Comparison of ENCODE assay signal across 12 cellular contexts in genomic region chr7:70092314-70093303, GRCh38.
A peak's percentile ranks its signal among the peaks of the same experiment; 100 is the strongest.
DNase-seq lines count a peak whose midpoint lies in the region; ATAC-seq and TF ChIP-seq lines count a peak whose summit lies in the region.
"Had no signal": no experiment of that assay in that cellular context is flagged by ENCODE, and none has a peak within 500 bp of the region (broad histone marks: within the 10 kb centered on the region; RNA-seq: fewer than 3 reads in every experiment).

No MANE protein-coding gene starts in this region.

- H3K27me3 ChIP-seq in sigmoid colon, result no peaks in the 10 kb centered on the region

- 64 to 70% methylated on average over 14 of the region's 14 CpGs for WGBS in sigmoid colon, 2 donors

- no peaks in the 10 kb centered on the region for H3K9me3 Mint-ChIP-seq in nephron

- H3K4me1 ChIP-seq in sigmoid colon, result peaks cover 0 to 51% (median 43%) of the 10 kb centered on the region in 4 donors

- TF ChIP-seq POLR2A in sigmoid colon (IDR thresholded peaks at IDR 0.05), result no peak

- no peaks in the 10 kb centered on the region for H3K27me3 Mint-ChIP-seq in nephron (ENCODE audit: low read depth)

- DNase-seq in COR-L47 (lab: John Stamatoyannopoulos, UW), result peak; percentile 67
- DNase-seq in NCI-H2081 treated with DMSO at 0.1 percent for 48 hours (lab: John Stamatoyannopoulos, UW), result peak; percentile 78
- peak in 25 of 61 donors; percentile 0 to 43 (median 7) for DNase-seq in caudate nucleus (lab: John Stamatoyannopoulos, UW)
- no peak for DNase-seq in sigmoid colon
- DNase-seq in kidney glomerular epithelial cell (lab: John Stamatoyannopoulos, UW), result no peak
- DNase-seq: activated CD4-positive, alpha-beta T cell treated with anti-CD3 and anti-CD28 coated beads, Interleukin-2, amount 50 U/mL, for 1 hour; Calu3; NCI-H510A treated with DMSO at 0.1 percent for 48 hours; stimulated activated CD4-positive, alpha-beta T cell treated with anti-CD3 and anti-CD28 coated beads, Interleukin-1b, Interleukin-23, amount 100 ng/mL, for 48 hours had no signal

- H3K9me3 ChIP-seq in sigmoid colon, result no peaks in the 10 kb centered on the region

- intact Hi-C loops in sigmoid colon (cut with DNase I), result no loop called here

- peak overlapping the region in 1 of 3 experiments; percentile 24 for H3K4me3 Mint-ChIP-seq in nephron

- peak overlapping the region; percentile 22 to 81 (median 76) for H3K27ac Mint-ChIP-seq in nephron

- H3K36me3 Mint-ChIP-seq in nephron (ENCODE audit: low read depth), result peaks cover 14% of the 10 kb centered on the region

- TF ChIP-seq EP300 in sigmoid colon (IDR thresholded peaks at IDR 0.05), result no peak

- peak overlapping the region; percentile 24 for H3K27ac ChIP-seq in caudate nucleus (ENCODE audit: low read depth, low read length)
- no peak overlapping the region for H3K27ac ChIP-seq in sigmoid colon

- no peak for TF ChIP-seq CTCF in nephron (IDR thresholded peaks at IDR 0.05; ENCODE audit: unreplicated experiment in 3 of 3)
- TF ChIP-seq CTCF in sigmoid colon (IDR thresholded peaks at IDR 0.05), result no peak

- H3K36me3 ChIP-seq in sigmoid colon, result no peaks in the 10 kb centered on the region

- peaks cover 56% of the 10 kb centered on the region for H3K4me1 Mint-ChIP-seq in nephron

- no peak for ATAC-seq in HG03135 (IDR thresholded peaks at IDR 0.05; ENCODE audit: unreplicated experiment)
- no peak for ATAC-seq in GM21447 (IDR thresholded peaks at IDR 0.05; ENCODE audit: unreplicated experiment)

- H3K4me3 ChIP-seq in sigmoid colon, result no peak overlapping the region

Comparison
In these comparisons a context has a peak if more than half of its experiments do, and no peak if none do; other contexts are left out.
1. DNase-seq: peak in COR-L47 (single experiment) and NCI-H2081 treated with DMSO at 0.1 percent for 48 hours (single experiment); none in sigmoid colon (single experiment) and kidney glomerular epithelial cell (single experiment).